Comparison of ENCODE assay signal across 20 cellular contexts in genomic region chr18:77379976-77380375, GRCh38.
DNase-seq lines count a peak whose midpoint lies in the region; ATAC-seq and TF ChIP-seq lines count a peak whose summit lies in the region.
"Had no signal": no experiment of that assay in that cellular context is flagged by ENCODE, and none has a peak within 500 bp of the region (broad histone marks: within the 10 kb centered on the region; RNA-seq: fewer than 3 reads in every experiment).

No MANE protein-coding gene starts in this region.

- H3K9ac ChIP-seq in DND-41 (ENCODE audit: low read depth, low read length) (no peak overlapping the region), neural cell (ENCODE audit: low read length) (no peak overlapping the region), trophoblast cell (ENCODE audit: low read length) (no peak overlapping the region)
- H3K9ac ChIP-seq: BLaER1 treated with 17β-estradiol and CSF1 and Interleukin-3, amounts not matched to agents 10 nM and 100 nM had no signal

- no peak overlapping the region for H3K14ac ChIP-seq in trophoblast cell (ENCODE audit: low read length)

- no peak overlapping the region for H4K12ac ChIP-seq in trophoblast cell (ENCODE audit: low read depth, low read length)

- H3K79me1 ChIP-seq in trophoblast cell (ENCODE audit: low read length): no peaks in the 10 kb centered on the region

- no peak overlapping the region for H4K8ac ChIP-seq in trophoblast cell (ENCODE audit: low read depth, low read length)

- H3K4me2 ChIP-seq in DND-41 (ENCODE audit: insufficient read depth, low read length) (no peak overlapping the region), neural cell (ENCODE audit: low read length) (no peak overlapping the region), trophoblast cell (ENCODE audit: low read length) (peak overlapping the region; percentile 16)
- H3K4me2 ChIP-seq: BLaER1 treated with 17β-estradiol and CSF1 and Interleukin-3, amounts not matched to agents 10 nM and 100 nM had no signal

- DNase-seq in DND-41 (no peak), trophoblast cell (no peak), AG08395 (ENCODE audit: low spot score) (no peak), cerebellar cortex (ENCODE audit: low spot score) (no peak)
- DNase-seq: 8988T; ACHN; AML-193; Caco-2; Calu3; CD4-positive, alpha-beta T cell; CD8-positive, alpha-beta T cell; DMS 273 treated with DMSO at 0.1 percent for 48 hours; DMS153; DMS53; DMS79; GF-D8 had no signal

- H3K27ac ChIP-seq in DND-41 (ENCODE audit: low read length) (no peak overlapping the region), neural cell (ENCODE audit: low read length) (no peak overlapping the region), trophoblast cell (ENCODE audit: low read depth, low read length) (no peak overlapping the region)
- H3K27ac ChIP-seq: BLaER1 treated with 17β-estradiol and CSF1 and Interleukin-3, amounts not matched to agents 10 nM and 100 nM; C4-2B had no signal

- H3K79me2 ChIP-seq in DND-41 (ENCODE audit: insufficient read depth, low read length) (no peaks in the 10 kb centered on the region), neural cell (replicated peaks; ENCODE audit: insufficient read depth, low read length) (no peaks in the 10 kb centered on the region), trophoblast cell (ENCODE audit: control insufficient read depth, insufficient read depth, low read length, poor library complexity) (no peaks in the 10 kb centered on the region)

- H2AFZ ChIP-seq in DND-41 (ENCODE audit: low read depth, low read length) (no peak overlapping the region), neural cell (ENCODE audit: low read depth, low read length) (no peak overlapping the region), trophoblast cell (ENCODE audit: insufficient read depth, low read length, poor library complexity) (no peak overlapping the region)

- H2AK5ac ChIP-seq in trophoblast cell (ENCODE audit: low read length): no peak overlapping the region

- H4K20me1 ChIP-seq in DND-41 (ENCODE audit: insufficient read depth, low read length): no peaks in the 10 kb centered on the region
- H4K20me1 ChIP-seq in neural cell (ENCODE audit: insufficient read depth): no peaks in the 10 kb centered on the region
- H4K20me1 ChIP-seq: BLaER1 treated with 17β-estradiol and CSF1 and Interleukin-3, amounts not matched to agents 10 nM and 100 nM had no signal

- H3K9me3 ChIP-seq in DND-41 (ENCODE audit: insufficient read depth, low read length, severe bottlenecking) (no peaks in the 10 kb centered on the region), neural cell (ENCODE audit: low read length) (no peaks in the 10 kb centered on the region), trophoblast cell (ENCODE audit: insufficient read depth, low read depth, low read length) (no peaks in the 10 kb centered on the region)
- H3K9me3 ChIP-seq: BLaER1 treated with 17β-estradiol and CSF1 and Interleukin-3, amounts not matched to agents 10 nM and 100 nM; Caco-2 had no signal

- ATAC-seq in DND-41 (ENCODE audit: insufficient read depth, low read depth): 0 out of 3 replicates have a peak, but pooled peaks have one; percentile 40
- no peak for ATAC-seq in HG03039 (IDR thresholded peaks at IDR 0.05; ENCODE audit: unreplicated experiment)
- ATAC-seq: CD8-positive, alpha-beta T cell had no signal

- no peak overlapping the region for H2BK12ac ChIP-seq in trophoblast cell (ENCODE audit: low read length)

- no peak overlapping the region for H3K18ac ChIP-seq in trophoblast cell (ENCODE audit: low read length)

- no CpG with 5 or more reads among the region's 3 CpGs for WGBS in trophoblast cell (ENCODE audit: extremely low coverage, insufficient coverage, insufficient read length)

- H2BK5ac ChIP-seq in trophoblast cell (ENCODE audit: low read depth, low read length, poor library complexity): no peak overlapping the region

- H3K23ac ChIP-seq in trophoblast cell (ENCODE audit: low read length): no peak overlapping the region

- H3K4ac ChIP-seq in trophoblast cell (ENCODE audit: low read depth, low read length): no peak overlapping the region

- no peaks in the 10 kb centered on the region for H3F3A ChIP-seq in neural cell (ENCODE audit: insufficient read depth, low read length, poor library complexity, severe bottlenecking)

- no peak overlapping the region for H3K4me3 ChIP-seq in DND-41 (ENCODE audit: low read depth in 1 of 2, low read length in 2 of 2)
- peak overlapping the region; percentile 13 for H3K4me3 ChIP-seq in neural cell (ENCODE audit: low read length)
- H3K4me3 ChIP-seq in trophoblast cell (ENCODE audit: low read depth, low read length): no peak overlapping the region
- H3K4me3 ChIP-seq: BLaER1 treated with 17β-estradiol and CSF1 and Interleukin-3, amounts not matched to agents 10 nM and 100 nM had no signal

- peaks cover 17% of the 10 kb centered on the region for H3K4me1 ChIP-seq in DND-41 (ENCODE audit: insufficient read depth, low read length)
- H3K4me1 ChIP-seq in trophoblast cell (ENCODE audit: control insufficient read depth in 1 of 2, insufficient read depth in 2 of 2, low read length in 2 of 2): peaks cover 0 to 4% of the 10 kb centered on the region in 2 experiments
- H3K4me1 ChIP-seq: BLaER1 treated with 17β-estradiol and CSF1 and Interleukin-3, amounts not matched to agents 10 nM and 100 nM; Caco-2 had no signal

- TF ChIP-seq RAD21 in neural cell (conservative IDR thresholded peaks at IDR 0.05): no peak

- no peaks in the 10 kb centered on the region for H3K9me2 ChIP-seq in neural cell (ENCODE audit: insufficient read depth, low read length)

- TF ChIP-seq EP300 in neural cell (conservative IDR thresholded peaks at IDR 0.05; ENCODE audit: poor library complexity, severe bottlenecking): peak; percentile 80

- H3K36me3 ChIP-seq in DND-41 (ENCODE audit: insufficient read depth, low read length) (no peaks in the 10 kb centered on the region), neural cell (ENCODE audit: insufficient read depth, low read length) (no peaks in the 10 kb centered on the region), trophoblast cell (ENCODE audit: control insufficient read depth in 1 of 2, insufficient read depth in 2 of 2, low read length in 2 of 2) (no peaks in the 10 kb centered on the region)
- H3K36me3 ChIP-seq: BLaER1 treated with 17β-estradiol and CSF1 and Interleukin-3, amounts not matched to agents 10 nM and 100 nM had no signal

- H3K27me3 ChIP-seq in DND-41 (ENCODE audit: insufficient read depth, low read length, poor library complexity) (no peaks in the 10 kb centered on the region), neural cell (ENCODE audit: insufficient read depth, low read depth, low read length) (no peaks in the 10 kb centered on the region), trophoblast cell (ENCODE audit: insufficient read depth, low read length) (no peaks in the 10 kb centered on the region)
- H3K27me3 ChIP-seq: BLaER1 treated with 17β-estradiol and CSF1 and Interleukin-3, amounts not matched to agents 10 nM and 100 nM had no signal

- TF ChIP-seq CTCF in DND-41 (IDR thresholded peaks at IDR 0.05; ENCODE audit: borderline replicate concordance, extremely low read depth, low read length, poor library complexity, severe bottlenecking): no peak
- no peak for TF ChIP-seq CTCF in neural cell (IDR thresholded peaks at IDR 0.05; ENCODE audit: poor library complexity, severe bottlenecking)

- no peak overlapping the region for H4K91ac ChIP-seq in trophoblast cell (ENCODE audit: low read depth, low read length)

- H2BK120ac ChIP-seq in trophoblast cell (ENCODE audit: insufficient read depth, low read length, poor library complexity): no peak overlapping the region

TF ChIP-seq in neural cell, 6 proteins besides CTCF, POLR2A, EP300 and RAD21:
- TF ChIP-seq MXI1 (conservative IDR thresholded peaks at IDR 0.05; ENCODE audit: poor library complexity, severe bottlenecking): no peak
- no peak for TF ChIP-seq EZH2 (IDR thresholded peaks at IDR 0.05; ENCODE audit: borderline replicate concordance, insufficient read depth, low read length, poor library complexity, severe bottlenecking)
- TF ChIP-seq TAF1 (IDR thresholded peaks at IDR 0.05; ENCODE audit: low read depth): no peak
- TF ChIP-seq, protein P1, sequence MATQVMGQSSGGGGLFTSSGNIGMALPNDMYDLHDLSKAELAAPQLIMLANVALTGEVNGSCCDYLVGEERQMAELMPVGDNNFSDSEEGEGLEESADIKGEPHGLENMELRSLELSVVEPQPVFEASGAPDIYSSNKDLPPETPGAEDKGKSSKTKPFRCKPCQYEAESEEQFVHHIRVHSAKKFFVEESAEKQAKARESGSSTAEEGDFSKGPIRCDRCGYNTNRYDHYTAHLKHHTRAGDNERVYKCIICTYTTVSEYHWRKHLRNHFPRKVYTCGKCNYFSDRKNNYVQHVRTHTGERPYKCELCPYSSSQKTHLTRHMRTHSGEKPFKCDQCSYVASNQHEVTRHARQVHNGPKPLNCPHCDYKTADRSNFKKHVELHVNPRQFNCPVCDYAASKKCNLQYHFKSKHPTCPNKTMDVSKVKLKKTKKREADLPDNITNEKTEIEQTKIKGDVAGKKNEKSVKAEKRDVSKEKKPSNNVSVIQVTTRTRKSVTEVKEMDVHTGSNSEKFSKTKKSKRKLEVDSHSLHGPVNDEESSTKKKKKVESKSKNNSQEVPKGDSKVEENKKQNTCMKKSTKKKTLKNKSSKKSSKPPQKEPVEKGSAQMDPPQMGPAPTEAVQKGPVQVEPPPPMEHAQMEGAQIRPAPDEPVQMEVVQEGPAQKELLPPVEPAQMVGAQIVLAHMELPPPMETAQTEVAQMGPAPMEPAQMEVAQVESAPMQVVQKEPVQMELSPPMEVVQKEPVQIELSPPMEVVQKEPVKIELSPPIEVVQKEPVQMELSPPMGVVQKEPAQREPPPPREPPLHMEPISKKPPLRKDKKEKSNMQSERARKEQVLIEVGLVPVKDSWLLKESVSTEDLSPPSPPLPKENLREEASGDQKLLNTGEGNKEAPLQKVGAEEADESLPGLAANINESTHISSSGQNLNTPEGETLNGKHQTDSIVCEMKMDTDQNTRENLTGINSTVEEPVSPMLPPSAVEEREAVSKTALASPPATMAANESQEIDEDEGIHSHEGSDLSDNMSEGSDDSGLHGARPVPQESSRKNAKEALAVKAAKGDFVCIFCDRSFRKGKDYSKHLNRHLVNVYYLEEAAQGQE (IDR thresholded peaks at IDR 0.05; ENCODE audit: borderline replicate concordance): no peak
- TF ChIP-seq SMC3 (conservative IDR thresholded peaks at IDR 0.05; ENCODE audit: poor library complexity): no peak
- peak; percentile 65 for TF ChIP-seq POLR2AphosphoS5 (IDR thresholded peaks at IDR 0.05)
